Comparison of ENCODE assay signal across 1 cellular context in the genomic region with DNA sequence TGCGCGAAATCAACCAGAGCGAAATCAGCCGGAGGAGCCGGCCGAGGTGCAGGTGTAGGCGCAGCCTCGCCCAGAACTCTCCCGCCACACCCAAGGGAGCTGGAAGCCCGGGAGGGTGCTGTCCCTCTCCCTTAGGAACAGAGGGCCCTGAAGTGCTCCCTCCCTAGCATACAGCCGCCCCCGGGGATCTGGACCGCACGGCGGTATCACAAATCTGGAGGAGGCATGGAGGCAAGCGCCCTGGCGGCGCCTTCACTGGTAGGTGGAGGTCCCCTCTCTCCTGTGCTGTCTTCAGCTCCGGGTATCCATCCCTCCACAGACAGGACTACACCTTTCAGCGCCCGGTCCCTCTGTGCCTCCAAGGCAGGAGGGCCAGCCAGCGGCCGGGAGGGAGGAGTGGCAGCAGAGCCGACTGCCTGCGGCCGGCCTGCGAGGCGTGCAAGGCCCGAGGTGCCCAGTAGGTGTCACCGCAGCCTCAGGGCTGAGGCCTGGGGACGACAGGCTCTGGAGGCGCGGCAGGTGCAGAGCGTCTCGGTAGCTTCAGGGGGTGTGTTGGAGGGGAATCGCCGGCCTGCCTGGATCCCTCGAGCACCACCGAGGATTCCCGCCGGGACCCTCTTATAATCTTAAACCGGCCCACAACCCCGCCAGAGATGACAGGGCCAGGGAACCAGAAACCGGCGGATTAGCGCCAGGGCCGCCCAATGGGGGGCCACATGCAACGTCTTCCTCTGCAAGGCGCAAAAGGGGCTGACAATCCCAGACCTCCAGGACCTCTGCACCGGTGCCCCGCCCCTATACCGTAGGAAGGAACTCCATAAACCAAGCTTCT.
TF ChIP-seq lines count a peak whose summit lies in the region.

No MANE protein-coding gene starts in this region.

TF ChIP-seq in HepG2, 621 proteins besides CTCF, POLR2A, EP300 and RAD21 (continued from another document and continues in another):
- TF ChIP-seq, protein P1, sequence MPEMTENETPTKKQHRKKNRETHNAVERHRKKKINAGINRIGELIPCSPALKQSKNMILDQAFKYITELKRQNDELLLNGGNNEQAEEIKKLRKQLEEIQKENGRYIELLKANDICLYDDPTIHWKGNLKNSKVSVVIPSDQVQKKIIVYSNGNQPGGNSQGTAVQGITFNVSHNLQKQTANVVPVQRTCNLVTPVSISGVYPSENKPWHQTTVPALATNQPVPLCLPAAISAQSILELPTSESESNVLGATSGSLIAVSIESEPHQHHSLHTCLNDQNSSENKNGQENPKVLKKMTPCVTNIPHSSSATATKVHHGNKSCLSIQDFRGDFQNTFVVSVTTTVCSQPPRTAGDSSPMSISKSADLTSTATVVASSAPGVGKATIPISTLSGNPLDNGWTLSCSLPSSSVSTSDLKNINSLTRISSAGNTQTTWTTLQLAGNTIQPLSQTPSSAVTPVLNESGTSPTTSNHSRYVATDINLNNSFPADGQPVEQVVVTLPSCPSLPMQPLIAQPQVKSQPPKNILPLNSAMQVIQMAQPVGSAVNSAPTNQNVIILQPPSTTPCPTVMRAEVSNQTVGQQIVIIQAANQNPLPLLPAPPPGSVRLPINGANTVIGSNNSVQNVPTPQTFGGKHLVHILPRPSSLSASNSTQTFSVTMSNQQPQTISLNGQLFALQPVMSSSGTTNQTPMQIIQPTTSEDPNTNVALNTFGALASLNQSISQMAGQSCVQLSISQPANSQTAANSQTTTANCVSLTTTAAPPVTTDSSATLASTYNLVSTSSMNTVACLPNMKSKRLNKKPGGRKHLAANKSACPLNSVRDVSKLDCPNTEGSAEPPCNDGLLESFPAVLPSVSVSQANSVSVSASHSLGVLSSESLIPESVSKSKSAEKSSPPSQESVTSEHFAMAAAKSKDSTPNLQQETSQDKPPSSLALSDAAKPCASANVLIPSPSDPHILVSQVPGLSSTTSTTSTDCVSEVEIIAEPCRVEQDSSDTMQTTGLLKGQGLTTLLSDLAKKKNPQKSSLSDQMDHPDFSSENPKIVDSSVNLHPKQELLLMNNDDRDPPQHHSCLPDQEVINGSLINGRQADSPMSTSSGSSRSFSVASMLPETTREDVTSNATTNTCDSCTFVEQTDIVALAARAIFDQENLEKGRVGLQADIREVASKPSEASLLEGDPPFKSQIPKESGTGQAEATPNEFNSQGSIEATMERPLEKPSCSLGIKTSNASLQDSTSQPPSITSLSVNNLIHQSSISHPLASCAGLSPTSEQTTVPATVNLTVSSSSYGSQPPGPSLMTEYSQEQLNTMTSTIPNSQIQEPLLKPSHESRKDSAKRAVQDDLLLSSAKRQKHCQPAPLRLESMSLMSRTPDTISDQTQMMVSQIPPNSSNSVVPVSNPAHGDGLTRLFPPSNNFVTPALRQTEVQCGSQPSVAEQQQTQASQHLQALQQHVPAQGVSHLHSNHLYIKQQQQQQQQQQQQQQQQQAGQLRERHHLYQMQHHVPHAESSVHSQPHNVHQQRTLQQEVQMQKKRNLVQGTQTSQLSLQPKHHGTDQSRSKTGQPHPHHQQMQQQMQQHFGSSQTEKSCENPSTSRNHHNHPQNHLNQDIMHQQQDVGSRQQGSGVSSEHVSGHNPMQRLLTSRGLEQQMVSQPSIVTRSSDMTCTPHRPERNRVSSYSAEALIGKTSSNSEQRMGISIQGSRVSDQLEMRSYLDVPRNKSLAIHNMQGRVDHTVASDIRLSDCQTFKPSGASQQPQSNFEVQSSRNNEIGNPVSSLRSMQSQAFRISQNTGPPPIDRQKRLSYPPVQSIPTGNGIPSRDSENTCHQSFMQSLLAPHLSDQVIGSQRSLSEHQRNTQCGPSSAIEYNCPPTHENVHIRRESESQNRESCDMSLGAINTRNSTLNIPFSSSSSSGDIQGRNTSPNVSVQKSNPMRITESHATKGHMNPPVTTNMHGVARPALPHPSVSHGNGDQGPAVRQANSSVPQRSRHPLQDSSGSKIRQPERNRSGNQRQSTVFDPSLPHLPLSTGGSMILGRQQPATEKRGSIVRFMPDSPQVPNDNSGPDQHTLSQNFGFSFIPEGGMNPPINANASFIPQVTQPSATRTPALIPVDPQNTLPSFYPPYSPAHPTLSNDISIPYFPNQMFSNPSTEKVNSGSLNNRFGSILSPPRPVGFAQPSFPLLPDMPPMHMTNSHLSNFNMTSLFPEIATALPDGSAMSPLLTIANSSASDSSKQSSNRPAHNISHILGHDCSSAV (CRISPR knock-in tag; IDR thresholded peaks at IDR 0.05; ENCODE audit: borderline replicate concordance) = 0 out of 2 replicates have a peak, but pooled peaks have one; percentile 81
- peak; percentile 71; the same call in 1 of the 2 replicates for TF ChIP-seq SALL2 (CRISPR knock-in tag; IDR thresholded peaks at IDR 0.05)
- no peak for TF ChIP-seq ZNF367 (CRISPR knock-in tag; IDR thresholded peaks at IDR 0.05; ENCODE audit: borderline replicate concordance)
- no peak; the same call in 1 of the 2 replicates for TF ChIP-seq ZNF816 (CRISPR knock-in tag; IDR thresholded peaks at IDR 0.05; ENCODE audit: borderline replicate concordance)
- TF ChIP-seq ZNF775 (CRISPR knock-in tag; IDR thresholded peaks at IDR 0.05; ENCODE audit: borderline replicate concordance) = no peak
- TF ChIP-seq, protein P2, sequence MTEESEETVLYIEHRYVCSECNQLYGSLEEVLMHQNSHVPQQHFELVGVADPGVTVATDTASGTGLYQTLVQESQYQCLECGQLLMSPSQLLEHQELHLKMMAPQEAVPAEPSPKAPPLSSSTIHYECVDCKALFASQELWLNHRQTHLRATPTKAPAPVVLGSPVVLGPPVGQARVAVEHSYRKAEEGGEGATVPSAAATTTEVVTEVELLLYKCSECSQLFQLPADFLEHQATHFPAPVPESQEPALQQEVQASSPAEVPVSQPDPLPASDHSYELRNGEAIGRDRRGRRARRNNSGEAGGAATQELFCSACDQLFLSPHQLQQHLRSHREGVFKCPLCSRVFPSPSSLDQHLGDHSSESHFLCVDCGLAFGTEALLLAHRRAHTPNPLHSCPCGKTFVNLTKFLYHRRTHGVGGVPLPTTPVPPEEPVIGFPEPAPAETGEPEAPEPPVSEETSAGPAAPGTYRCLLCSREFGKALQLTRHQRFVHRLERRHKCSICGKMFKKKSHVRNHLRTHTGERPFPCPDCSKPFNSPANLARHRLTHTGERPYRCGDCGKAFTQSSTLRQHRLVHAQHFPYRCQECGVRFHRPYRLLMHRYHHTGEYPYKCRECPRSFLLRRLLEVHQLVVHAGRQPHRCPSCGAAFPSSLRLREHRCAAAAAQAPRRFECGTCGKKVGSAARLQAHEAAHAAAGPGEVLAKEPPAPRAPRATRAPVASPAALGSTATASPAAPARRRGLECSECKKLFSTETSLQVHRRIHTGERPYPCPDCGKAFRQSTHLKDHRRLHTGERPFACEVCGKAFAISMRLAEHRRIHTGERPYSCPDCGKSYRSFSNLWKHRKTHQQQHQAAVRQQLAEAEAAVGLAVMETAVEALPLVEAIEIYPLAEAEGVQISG (CRISPR knock-in tag; IDR thresholded peaks at IDR 0.05) = peak; percentile 67; the same call in 1 of the 2 replicates
- no peak for TF ChIP-seq ZNF841 (CRISPR knock-in tag; IDR thresholded peaks at IDR 0.05; ENCODE audit: borderline replicate concordance)
- TF ChIP-seq, protein P3, sequence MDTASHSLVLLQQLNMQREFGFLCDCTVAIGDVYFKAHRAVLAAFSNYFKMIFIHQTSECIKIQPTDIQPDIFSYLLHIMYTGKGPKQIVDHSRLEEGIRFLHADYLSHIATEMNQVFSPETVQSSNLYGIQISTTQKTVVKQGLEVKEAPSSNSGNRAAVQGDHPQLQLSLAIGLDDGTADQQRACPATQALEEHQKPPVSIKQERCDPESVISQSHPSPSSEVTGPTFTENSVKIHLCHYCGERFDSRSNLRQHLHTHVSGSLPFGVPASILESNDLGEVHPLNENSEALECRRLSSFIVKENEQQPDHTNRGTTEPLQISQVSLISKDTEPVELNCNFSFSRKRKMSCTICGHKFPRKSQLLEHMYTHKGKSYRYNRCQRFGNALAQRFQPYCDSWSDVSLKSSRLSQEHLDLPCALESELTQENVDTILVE (CRISPR knock-in tag; IDR thresholded peaks at IDR 0.05) = peak; percentile 80; the same call in 1 of the 2 replicates
- TF ChIP-seq, protein P4, sequence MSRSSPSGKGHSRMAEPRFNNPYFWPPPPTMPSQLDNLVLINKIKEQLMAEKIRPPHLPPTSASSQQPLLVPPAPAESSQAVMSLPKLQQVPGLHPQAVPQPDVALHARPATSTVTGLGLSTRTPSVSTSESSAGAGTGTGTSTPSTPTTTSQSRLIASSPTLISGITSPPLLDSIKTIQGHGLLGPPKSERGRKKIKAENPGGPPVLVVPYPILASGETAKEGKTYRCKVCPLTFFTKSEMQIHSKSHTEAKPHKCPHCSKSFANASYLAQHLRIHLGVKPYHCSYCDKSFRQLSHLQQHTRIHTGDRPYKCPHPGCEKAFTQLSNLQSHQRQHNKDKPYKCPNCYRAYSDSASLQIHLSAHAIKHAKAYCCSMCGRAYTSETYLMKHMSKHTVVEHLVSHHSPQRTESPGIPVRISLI (CRISPR knock-in tag; IDR thresholded peaks at IDR 0.05; ENCODE audit: borderline replicate concordance) = no peak
- TF ChIP-seq, protein P5, sequence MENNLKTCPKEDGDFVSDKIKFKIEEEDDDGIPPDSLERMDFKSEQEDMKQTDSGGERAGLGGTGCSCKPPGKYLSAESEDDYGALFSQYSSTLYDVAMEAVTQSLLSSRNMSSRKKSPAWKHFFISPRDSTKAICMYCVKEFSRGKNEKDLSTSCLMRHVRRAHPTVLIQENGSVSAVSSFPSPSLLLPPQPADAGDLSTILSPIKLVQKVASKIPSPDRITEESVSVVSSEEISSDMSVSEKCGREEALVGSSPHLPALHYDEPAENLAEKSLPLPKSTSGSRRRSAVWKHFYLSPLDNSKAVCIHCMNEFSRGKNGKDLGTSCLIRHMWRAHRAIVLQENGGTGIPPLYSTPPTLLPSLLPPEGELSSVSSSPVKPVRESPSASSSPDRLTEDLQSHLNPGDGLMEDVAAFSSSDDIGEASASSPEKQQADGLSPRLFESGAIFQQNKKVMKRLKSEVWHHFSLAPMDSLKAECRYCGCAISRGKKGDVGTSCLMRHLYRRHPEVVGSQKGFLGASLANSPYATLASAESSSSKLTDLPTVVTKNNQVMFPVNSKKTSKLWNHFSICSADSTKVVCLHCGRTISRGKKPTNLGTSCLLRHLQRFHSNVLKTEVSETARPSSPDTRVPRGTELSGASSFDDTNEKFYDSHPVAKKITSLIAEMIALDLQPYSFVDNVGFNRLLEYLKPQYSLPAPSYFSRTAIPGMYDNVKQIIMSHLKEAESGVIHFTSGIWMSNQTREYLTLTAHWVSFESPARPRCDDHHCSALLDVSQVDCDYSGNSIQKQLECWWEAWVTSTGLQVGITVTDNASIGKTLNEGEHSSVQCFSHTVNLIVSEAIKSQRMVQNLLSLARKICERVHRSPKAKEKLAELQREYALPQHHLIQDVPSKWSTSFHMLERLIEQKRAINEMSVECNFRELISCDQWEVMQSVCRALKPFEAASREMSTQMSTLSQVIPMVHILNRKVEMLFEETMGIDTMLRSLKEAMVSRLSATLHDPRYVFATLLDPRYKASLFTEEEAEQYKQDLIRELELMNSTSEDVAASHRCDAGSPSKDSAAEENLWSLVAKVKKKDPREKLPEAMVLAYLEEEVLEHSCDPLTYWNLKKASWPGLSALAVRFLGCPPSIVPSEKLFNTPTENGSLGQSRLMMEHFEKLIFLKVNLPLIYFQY (CRISPR knock-in tag; IDR thresholded peaks at IDR 0.05; ENCODE audit: borderline replicate concordance) = peak; percentile 77; the same call in 1 of the 2 replicates
- TF ChIP-seq, protein P6, sequence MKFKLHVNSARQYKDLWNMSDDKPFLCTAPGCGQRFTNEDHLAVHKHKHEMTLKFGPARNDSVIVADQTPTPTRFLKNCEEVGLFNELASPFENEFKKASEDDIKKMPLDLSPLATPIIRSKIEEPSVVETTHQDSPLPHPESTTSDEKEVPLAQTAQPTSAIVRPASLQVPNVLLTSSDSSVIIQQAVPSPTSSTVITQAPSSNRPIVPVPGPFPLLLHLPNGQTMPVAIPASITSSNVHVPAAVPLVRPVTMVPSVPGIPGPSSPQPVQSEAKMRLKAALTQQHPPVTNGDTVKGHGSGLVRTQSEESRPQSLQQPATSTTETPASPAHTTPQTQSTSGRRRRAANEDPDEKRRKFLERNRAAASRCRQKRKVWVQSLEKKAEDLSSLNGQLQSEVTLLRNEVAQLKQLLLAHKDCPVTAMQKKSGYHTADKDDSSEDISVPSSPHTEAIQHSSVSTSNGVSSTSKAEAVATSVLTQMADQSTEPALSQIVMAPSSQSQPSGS (CRISPR knock-in tag; IDR thresholded peaks at IDR 0.05) = 0 out of 2 replicates have a peak, but pooled peaks have one; percentile 39
- TF ChIP-seq, protein P7, sequence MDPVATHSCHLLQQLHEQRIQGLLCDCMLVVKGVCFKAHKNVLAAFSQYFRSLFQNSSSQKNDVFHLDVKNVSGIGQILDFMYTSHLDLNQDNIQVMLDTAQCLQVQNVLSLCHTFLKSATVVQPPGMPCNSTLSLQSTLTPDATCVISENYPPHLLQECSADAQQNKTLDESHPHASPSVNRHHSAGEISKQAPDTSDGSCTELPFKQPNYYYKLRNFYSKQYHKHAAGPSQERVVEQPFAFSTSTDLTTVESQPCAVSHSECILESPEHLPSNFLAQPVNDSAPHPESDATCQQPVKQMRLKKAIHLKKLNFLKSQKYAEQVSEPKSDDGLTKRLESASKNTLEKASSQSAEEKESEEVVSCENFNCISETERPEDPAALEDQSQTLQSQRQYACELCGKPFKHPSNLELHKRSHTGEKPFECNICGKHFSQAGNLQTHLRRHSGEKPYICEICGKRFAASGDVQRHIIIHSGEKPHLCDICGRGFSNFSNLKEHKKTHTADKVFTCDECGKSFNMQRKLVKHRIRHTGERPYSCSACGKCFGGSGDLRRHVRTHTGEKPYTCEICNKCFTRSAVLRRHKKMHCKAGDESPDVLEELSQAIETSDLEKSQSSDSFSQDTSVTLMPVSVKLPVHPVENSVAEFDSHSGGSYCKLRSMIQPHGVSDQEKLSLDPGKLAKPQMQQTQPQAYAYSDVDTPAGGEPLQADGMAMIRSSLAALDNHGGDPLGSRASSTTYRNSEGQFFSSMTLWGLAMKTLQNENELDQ (CRISPR knock-in tag; IDR thresholded peaks at IDR 0.05; ENCODE audit: borderline replicate concordance) = 0 out of 2 replicates have a peak, but pooled peaks have one; percentile 47
- TF ChIP-seq BHLHE40 (IDR thresholded peaks at IDR 0.05; ENCODE audit: low read length) = peak; percentile 45
- peak; percentile 23; the same call in 1 of the 2 replicates for TF ChIP-seq FOXK1 (CRISPR knock-in tag; IDR thresholded peaks at IDR 0.05; ENCODE audit: borderline replicate concordance, low read depth)
- TF ChIP-seq ZNF850 (CRISPR knock-in tag; conservative IDR thresholded peaks at IDR 0.05) = 0 out of 2 replicates have a peak, but pooled peaks have one; percentile 54
- peak; percentile 44; the same call in 1 of the 2 replicates for TF ChIP-seq GFI1 (CRISPR knock-in tag; IDR thresholded peaks at IDR 0.05; ENCODE audit: borderline replicate concordance)
- no peak for TF ChIP-seq THYN1 (CRISPR knock-in tag; IDR thresholded peaks at IDR 0.05; ENCODE audit: borderline replicate concordance, low read depth)
- TF ChIP-seq, protein P8, sequence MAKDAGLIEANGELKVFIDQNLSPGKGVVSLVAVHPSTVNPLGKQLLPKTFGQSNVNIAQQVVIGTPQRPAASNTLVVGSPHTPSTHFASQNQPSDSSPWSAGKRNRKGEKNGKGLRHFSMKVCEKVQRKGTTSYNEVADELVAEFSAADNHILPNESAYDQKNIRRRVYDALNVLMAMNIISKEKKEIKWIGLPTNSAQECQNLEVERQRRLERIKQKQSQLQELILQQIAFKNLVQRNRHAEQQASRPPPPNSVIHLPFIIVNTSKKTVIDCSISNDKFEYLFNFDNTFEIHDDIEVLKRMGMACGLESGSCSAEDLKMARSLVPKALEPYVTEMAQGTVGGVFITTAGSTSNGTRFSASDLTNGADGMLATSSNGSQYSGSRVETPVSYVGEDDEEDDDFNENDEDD (CRISPR knock-in tag; IDR thresholded peaks at IDR 0.05; ENCODE audit: borderline replicate concordance) = no peak
- TF ChIP-seq ZSCAN9 (CRISPR knock-in tag; IDR thresholded peaks at IDR 0.05; ENCODE audit: borderline replicate concordance) = peak; percentile 59; the same call in 1 of the 2 replicates
- TF ChIP-seq STAG1 (CRISPR knock-in tag; IDR thresholded peaks at IDR 0.05) = peak; percentile 100
- peak; percentile 60; the same call in 1 of the 2 replicates for TF ChIP-seq HDAC2 (CRISPR knock-in tag; IDR thresholded peaks at IDR 0.05)
- peak; percentile 78; the same call in 1 of the 2 replicates for TF ChIP-seq MIER2 (CRISPR knock-in tag; IDR thresholded peaks at IDR 0.05)
- no peak for TF ChIP-seq NR2F6 (IDR thresholded peaks at IDR 0.05)
- TF ChIP-seq NR2F6 (CRISPR knock-in tag; IDR thresholded peaks at IDR 0.05) = peak; percentile 55; the same call in 1 of the 2 replicates
